Comparison of ENCODE assay signal across 9 cellular contexts in the genomic region with DNA sequence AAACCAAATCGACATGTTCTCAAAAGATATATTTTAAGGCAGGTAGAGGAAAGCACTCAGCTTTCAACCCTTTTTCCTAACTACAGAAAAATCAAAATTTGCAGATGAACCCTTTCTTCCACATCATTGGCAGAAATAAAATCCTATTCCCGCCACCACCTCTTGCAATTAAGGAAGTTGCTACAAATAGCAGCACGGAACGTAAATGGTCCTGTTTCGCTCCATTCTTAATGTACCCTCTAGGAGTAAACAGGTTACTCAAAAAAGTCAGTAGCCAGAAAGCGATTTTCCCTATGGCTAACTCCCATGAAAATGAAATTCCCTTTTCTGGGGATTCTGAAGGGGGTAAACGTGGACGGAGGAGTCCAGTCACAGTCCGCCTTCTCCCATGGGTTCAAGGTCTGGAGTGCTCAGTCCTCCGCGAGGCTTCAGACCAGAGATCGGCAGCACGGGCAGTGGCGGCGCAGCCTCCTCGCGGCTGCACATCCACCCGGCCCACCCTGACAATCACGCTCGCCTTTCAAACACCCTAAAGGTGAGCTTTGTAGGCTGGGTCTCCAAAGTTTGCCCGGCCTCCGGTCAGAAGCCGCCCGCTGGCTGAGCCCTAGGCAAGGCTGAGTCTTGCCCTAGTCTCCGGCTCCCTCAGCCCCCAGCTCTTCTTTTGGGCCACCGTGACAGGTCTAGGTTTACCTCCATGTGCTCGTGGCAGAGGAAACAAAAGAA. TPM values are rescaled to one million over a fixed set of nuclear protein-coding genes. Genes with fewer than 3 reads are reported as not detected.
DNase-seq lines count a peak whose midpoint lies in the region; ATAC-seq, FAIRE-seq and TF ChIP-seq lines count a peak whose summit lies in the region.
"Had no signal": no experiment of that assay in that cellular context is flagged by ENCODE, and none has a peak within 500 bp of the region (broad histone marks: within the 10 kb centered on the region; RNA-seq: fewer than 3 reads in every experiment).

No MANE protein-coding gene starts in this region.

- FAIRE-seq in RCC 7860 (lab: Jason Lieb, UNC), result no peak
- FAIRE-seq: G401.6 had no signal

- peak overlapping the region; percentile 64 for H3K4me3 ChIP-seq in astrocyte of the cerebellum (ENCODE audit: low read depth, low read length)

- in situ Hi-C loops in astrocyte of the cerebellum (cut with HindIII; ENCODE audit: low sequenced_read_pairs), result no loop called here

- TF ChIP-seq CTCF in astrocyte of the cerebellum (IDR thresholded peaks at IDR 0.05; ENCODE audit: low read depth, low read length, missing control alignments), result no peak

- no peak for ATAC-seq in GM19035 (IDR thresholded peaks at IDR 0.05; ENCODE audit: unreplicated experiment)

- DNase-seq in NCI-H510A treated with DMSO at 0.1 percent for 48 hours (lab: John Stamatoyannopoulos, UW) (peak; percentile 14), NCI-H510A (lab: John Stamatoyannopoulos, UW) (no peak), RCC 7860 (ENCODE audit: low spot score) (peak; percentile 3), astrocyte of the cerebellum (ENCODE audit: low read depth) (no peak), iPS-NIHi7 (ENCODE audit: extremely low spot score) (peak; percentile 13), occipital lobe (lab: John Stamatoyannopoulos, UW) (no peak)
- peak; percentile 9 for DNase-seq in stimulated activated CD4-positive, alpha-beta T cell treated with anti-CD3 and anti-CD28 coated beads, Interleukin-12 subunit alpha, Interleukin-12 subunit beta, amount 100 ng/mL, for 4 hours

RNA-seq across cellular contexts. Expression of a gene that starts 1.8 kb away (rescaled TPM):
- 66.0 TPM for total RNA-seq in occipital lobe

RNA-seq across cellular contexts. Expression of a gene that starts 34.2 kb away (rescaled TPM):
- total RNA-seq in occipital lobe, result not detected

Comparison
In these comparisons a context has a peak if more than half of its experiments do, and no peak if none do; other contexts are left out.
1. DNase-seq: peak in NCI-H510A treated with DMSO at 0.1 percent for 48 hours (single experiment), RCC 7860 (single experiment), iPS-NIHi7 (single experiment) and stimulated activated CD4-positive, alpha-beta T cell treated with anti-CD3 and anti-CD28 coated beads, Interleukin-12 subunit alpha, Interleukin-12 subunit beta, amount 100 ng/mL, for 4 hours (single experiment); none in NCI-H510A (single experiment), astrocyte of the cerebellum (single experiment) and occipital lobe (single experiment).